ENCODE assay signal across 8 cellular contexts in genomic region chr6:30686908-30687658, GRCh38. TPM values are rescaled to one million over a fixed set of nuclear protein-coding genes. Genes with fewer than 3 reads are reported as not detected.
DNase-seq lines count a peak whose midpoint lies in the region; ATAC-seq and TF ChIP-seq lines count a peak whose summit lies in the region.

No MANE protein-coding gene starts in this region.

- peak overlapping the region; percentile 94 to 96 for H3K4me3 ChIP-seq in stomach smooth muscle (ENCODE audit: low read length in 2 of 2)

- peak overlapping the region; percentile 89 to 97 for H3K9ac ChIP-seq in stomach smooth muscle (ENCODE audit: low read length in 2 of 2)

- H3K27me3 ChIP-seq in stomach smooth muscle (ENCODE audit: control insufficient read depth in 1 of 2, insufficient read depth in 2 of 2, low read length in 2 of 2): no peaks in the 10 kb centered on the region

- H3K4me3 Mint-ChIP-seq in neural crest cell: peak overlapping the region; percentile 96

- no peaks in the 10 kb centered on the region for H3K9me3 Mint-ChIP-seq in neural crest cell

- peaks cover 84% of the 10 kb centered on the region for H3K4me1 Mint-ChIP-seq in neural crest cell

- peak overlapping the region; percentile 97 for H3K27ac Mint-ChIP-seq in neural crest cell (ENCODE audit: unreplicated experiment)

- ATAC-seq in GM21737 (IDR thresholded peaks at IDR 0.05; ENCODE audit: unreplicated experiment): peak; percentile 45

- peaks cover 2% of the 10 kb centered on the region for H3K36me3 Mint-ChIP-seq in neural crest cell (ENCODE audit: low read depth)

- no peaks in the 10 kb centered on the region for H3K36me3 ChIP-seq in stomach smooth muscle (ENCODE audit: control insufficient read depth in 2 of 2, insufficient read depth in 2 of 2, low read length in 2 of 2)

- H3K27ac ChIP-seq in stomach smooth muscle (ENCODE audit: low read length): peak overlapping the region; percentile 98

- no peaks in the 10 kb centered on the region for H3K9me3 ChIP-seq in stomach smooth muscle (ENCODE audit: control insufficient read depth in 2 of 2, low read length in 2 of 2)

- H3K4me1 ChIP-seq in stomach smooth muscle (ENCODE audit: control insufficient read depth, insufficient read depth, low read length): peaks cover 68% of the 10 kb centered on the region

- no peak for TF ChIP-seq CTCF in neural crest cell (conservative IDR thresholded peaks at IDR 0.05)

- DNase-seq in DMS153 treated with DMSO at 0.1 percent for 48 hours (lab: John Stamatoyannopoulos, UW; ENCODE audit: unreplicated experiment): peak; percentile 88
- peak; percentile 100 for DNase-seq in LHCN-M2 (ENCODE audit: low read depth)
- DNase-seq in RPMI7951 (ENCODE audit: low read depth): peak; percentile 99
- DNase-seq in activated effector memory CD4-positive, alpha-beta T cell treated with Interleukin-2 at 50 U/mL for 16 hours: peak; percentile 69
- peak; percentile 98 for DNase-seq in fibroblast of the conjunctiva (ENCODE audit: low read depth)
- peak; percentile 86 for DNase-seq in neural crest cell (ENCODE audit: low read depth, low spot score)

- no peaks in the 10 kb centered on the region for H3K27me3 Mint-ChIP-seq in neural crest cell (ENCODE audit: low read depth)

RNA-seq across cellular contexts. Expression of gene PPP1R18, which starts 0.6 kb away (rescaled TPM):
- total RNA-seq in LHCN-M2 (2014; rRNA removed) (94.5 and 105 TPM in 2 replicates), neural crest cell (71.0 and 71.1 TPM in 2 replicates)
- 117 TPM for polyA plus RNA-seq in LHCN-M2 (2012)
- 77.4 and 83.9 TPM in 2 replicates for total RNA-seq in RPMI7951 (2014; rRNA removed; shearing (Covaris generic))

RNA-seq across cellular contexts. Expression of gene NRM, which starts 3.7 kb away (rescaled TPM):
- total RNA-seq in LHCN-M2 (2014; rRNA removed): 19.9 and 27.6 TPM in 2 replicates
- 44.8 TPM for polyA plus RNA-seq in LHCN-M2 (2012)
- total RNA-seq in RPMI7951 (2014; rRNA removed; shearing (Covaris generic)): 18.2 and 29.2 TPM in 2 replicates
- total RNA-seq in neural crest cell: 66.5 and 69.2 TPM in 2 replicates

RNA-seq across cellular contexts. Expression of gene DHX16, which starts 14.3 kb away (rescaled TPM):
- total RNA-seq in LHCN-M2 (2014; rRNA removed) (36.1 and 40.0 TPM in 2 replicates), neural crest cell (30.3 and 31.3 TPM in 2 replicates)
- polyA plus RNA-seq in LHCN-M2 (2012): 25.6 TPM
- 32.2 and 36.8 TPM in 2 replicates for total RNA-seq in RPMI7951 (2014; rRNA removed; shearing (Covaris generic))

RNA-seq across cellular contexts. Expression of gene MDC1, which starts 30.0 kb away (rescaled TPM):
- total RNA-seq in LHCN-M2 (2014; rRNA removed): 12.4 and 16.3 TPM in 2 replicates
- 20.5 TPM for polyA plus RNA-seq in LHCN-M2 (2012)
- 6.4 and 13.6 TPM in 2 replicates for total RNA-seq in RPMI7951 (2014; rRNA removed; shearing (Covaris generic))
- total RNA-seq in neural crest cell: 104 and 107 TPM in 2 replicates

RNA-seq across cellular contexts. Expression of gene TUBB, which starts 33.1 kb away (rescaled TPM):
- total RNA-seq in LHCN-M2 (2014; rRNA removed): 1,379 and 1,474 TPM in 2 replicates
- 2,090 TPM for polyA plus RNA-seq in LHCN-M2 (2012)
- total RNA-seq in RPMI7951 (2014; rRNA removed; shearing (Covaris generic)): 1,269 and 1,837 TPM in 2 replicates
- total RNA-seq in neural crest cell: 1,986 and 2,086 TPM in 2 replicates

Comparison
In these comparisons a context has a peak if more than half of its experiments do, and no peak if none do; other contexts are left out.
1. Peak in every context shown above with its lines: DNase-seq, ATAC-seq, H3K4me3 ChIP-seq and H3K27ac ChIP-seq.